18 cellular contexts compared by ENCODE assay signal in the genomic region with DNA sequence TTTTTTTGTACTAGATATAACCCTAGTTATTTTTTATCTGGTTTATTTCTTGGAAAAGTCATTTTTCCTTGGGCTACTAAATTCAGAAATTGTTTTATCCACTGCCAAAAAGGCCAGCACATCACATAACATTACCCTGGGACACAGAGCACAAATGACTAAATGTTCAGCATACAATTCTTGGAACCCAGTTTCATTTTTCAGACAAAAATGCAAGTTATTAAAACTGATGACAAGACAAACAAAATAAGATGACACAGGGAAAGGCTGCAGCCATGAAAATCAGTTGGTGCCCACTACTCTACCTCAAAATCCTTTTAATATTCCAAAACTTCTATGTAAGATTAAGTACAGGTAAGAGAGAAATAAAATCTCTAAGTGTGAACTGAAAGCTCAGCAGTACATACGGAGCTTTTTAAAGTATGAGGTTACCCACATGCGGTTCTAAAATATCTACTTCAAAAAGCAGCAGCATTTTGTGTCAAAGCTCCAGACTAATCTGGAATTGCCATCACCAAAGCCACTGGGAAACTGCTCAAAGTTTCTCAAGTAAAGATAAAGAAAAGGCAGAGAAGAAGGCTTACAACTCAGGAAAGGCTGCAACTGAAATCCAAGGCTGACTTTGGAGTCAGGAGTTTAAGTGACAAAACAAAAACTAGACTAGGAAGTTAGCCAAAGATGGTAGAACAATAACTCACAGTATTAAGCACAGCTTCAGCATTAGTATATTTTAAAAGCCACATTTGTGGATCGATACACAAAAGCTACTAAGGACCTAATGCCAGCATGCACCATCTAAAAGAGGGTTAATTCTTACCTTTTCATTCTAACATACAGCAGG. TPM values are rescaled to one million over a fixed set of nuclear protein-coding genes. Genes with fewer than 3 reads are reported as not detected.
DNase-seq lines count a peak whose midpoint lies in the region; ATAC-seq and TF ChIP-seq lines count a peak whose summit lies in the region.
"Had no signal": no experiment of that assay in that cellular context is flagged by ENCODE, and none has a peak within 500 bp of the region (broad histone marks: within the 10 kb centered on the region; RNA-seq: fewer than 3 reads in every experiment).

No MANE protein-coding gene starts in this region.

- in situ Hi-C loops in IMR-90 (cut with MboI; ENCODE audit: low sequenced_read_pairs): no loop called here

- BruUV-seq in IMR-90 (replicated peaks; lab: Mats Ljungman, UMichigan): no TSS peak

- H3K14ac ChIP-seq in IMR-90 (replicated peaks; ENCODE audit: low read depth, low read length): no peak overlapping the region

- H2BK15ac ChIP-seq in IMR-90 (ENCODE audit: low read depth, low read length): no peak overlapping the region

- H2BK120ac ChIP-seq in IMR-90 (ENCODE audit: low read depth, low read length): no peak overlapping the region

- DNase-seq in CD8-positive, alpha-beta T cell: no peak
- DNase-seq in IMR-90 (no peak), osteoblast (ENCODE audit: insufficient read length, low spot score, missing footprints) (no peak), HuH-7.5 (ENCODE audit: low spot score) (no peak), NCI-H1694 treated with DMSO at 0.1 percent for 48 hours (lab: John Stamatoyannopoulos, UW) (no peak), esophagus squamous epithelium (lab: John Stamatoyannopoulos, UW) (no peak)
- DNase-seq: amniotic stem cell; heart left ventricle; kidney; MM.1S; NCI-H2107; NCI-H748 treated with DMSO at 0.1 percent for 48 hours; right cardiac atrium; stimulated activated CD4-positive, alpha-beta T cell treated with anti-CD3 and anti-CD28 coated beads, Interleukin-2, amount 100 ng/mL, for 24 hours; testis; WERI-Rb-1 had no signal

- H3K4me1 ChIP-seq in CD8-positive, alpha-beta T cell (ENCODE audit: insufficient read depth, low read length): no peaks in the 10 kb centered on the region
- H3K4me1 ChIP-seq in IMR-90 (ENCODE audit: control insufficient read depth, insufficient read depth, low read length): no peaks in the 10 kb centered on the region; the same call in 1 of the 2 replicates
- peaks cover 18% of the 10 kb centered on the region for H3K4me1 ChIP-seq in osteoblast (ENCODE audit: insufficient read depth, low read length)
- H3K4me1 ChIP-seq in esophagus squamous epithelium: peaks cover 0 to 16% (median 0%) of the 10 kb centered on the region in 3 donors
- H3K4me1 ChIP-seq: BLaER1 treated with 17β-estradiol and CSF1 and Interleukin-3, amounts not matched to agents 10 nM and 100 nM had no signal

- no peaks in the 10 kb centered on the region for H3K27me3 ChIP-seq in CD8-positive, alpha-beta T cell (ENCODE audit: insufficient read depth, low read length)
- H3K27me3 ChIP-seq in IMR-90 (ENCODE audit: control insufficient read depth, insufficient read depth, low read length): no peaks in the 10 kb centered on the region
- H3K27me3 ChIP-seq in osteoblast (ENCODE audit: insufficient read depth, low read length): no peaks in the 10 kb centered on the region
- H3K27me3 ChIP-seq in esophagus squamous epithelium: no peaks in the 10 kb centered on the region
- H3K27me3 ChIP-seq: BLaER1 treated with 17β-estradiol and CSF1 and Interleukin-3, amounts not matched to agents 10 nM and 100 nM; heart left ventricle; testis had no signal

- peaks cover 15% of the 10 kb centered on the region for H3K36me3 ChIP-seq in CD8-positive, alpha-beta T cell (ENCODE audit: insufficient read depth, low read length)
- peaks cover 29% of the 10 kb centered on the region for H3K36me3 ChIP-seq in IMR-90 (ENCODE audit: control insufficient read depth, insufficient read depth, low read length)
- H3K36me3 ChIP-seq in osteoblast (ENCODE audit: insufficient read depth, low read length): peaks cover 46% of the 10 kb centered on the region
- peaks cover 5 to 93% (median 15%) of the 10 kb centered on the region in 3 donors for H3K36me3 ChIP-seq in esophagus squamous epithelium

- TF ChIP-seq CTCF in CD8-positive, alpha-beta T cell (IDR thresholded peaks at IDR 0.05): no peak
- TF ChIP-seq CTCF in IMR-90 (conservative IDR thresholded peaks at IDR 0.05; ENCODE audit: low read depth, low read length) (no peak), osteoblast (IDR thresholded peaks at IDR 0.05; ENCODE audit: extremely low read depth, low read depth, low read length) (no peak), esophagus squamous epithelium (IDR thresholded peaks at IDR 0.05) (no peak)

- peaks cover 33% of the 10 kb centered on the region for H3K79me2 ChIP-seq in osteoblast (ENCODE audit: insufficient read depth, low read length)

- no peak overlapping the region for H2AK9ac ChIP-seq in IMR-90 (replicated peaks; ENCODE audit: low read depth, low read length, poor library complexity)

- no CpG with 5 or more reads among the region's 3 CpGs for WGBS in IMR-90 (ENCODE audit: extremely low coverage in 2 of 2, insufficient read length in 1 of 2), 2 experiments
- WGBS in esophagus squamous epithelium, 2 donors: 77 to 83% methylated on average over 3 of the region's 3 CpGs

- no peak overlapping the region for H4K5ac ChIP-seq in IMR-90 (ENCODE audit: low read depth, low read length)

- no peak overlapping the region for H3K56ac ChIP-seq in IMR-90 (ENCODE audit: extremely low read depth, insufficient read depth, low read length)

- H3K23ac ChIP-seq in IMR-90 (ENCODE audit: low read depth, low read length): no peak overlapping the region

- no peaks in the 10 kb centered on the region for H3K9me3 Mint-ChIP-seq in CD8-positive, alpha-beta T cell

- no peak overlapping the region for H4K91ac ChIP-seq in IMR-90 (ENCODE audit: insufficient read depth, low read depth, low read length)

- no peak overlapping the region for H4K8ac ChIP-seq in IMR-90 (ENCODE audit: low read depth in 2 of 2, low read length in 2 of 2)

- TF ChIP-seq POLR2A in IMR-90 (IDR thresholded peaks at IDR 0.05; ENCODE audit: low read depth, low read length): no peak
- no peak for TF ChIP-seq POLR2A in esophagus squamous epithelium (IDR thresholded peaks at IDR 0.05)

- no peak overlapping the region for H3K27ac ChIP-seq in CD8-positive, alpha-beta T cell (ENCODE audit: low read depth, low read length)
- no peak overlapping the region; the same call in 1 of the 2 replicates for H3K27ac ChIP-seq in IMR-90 (ENCODE audit: insufficient read depth, low read length)
- H3K27ac ChIP-seq in angular gyrus (ENCODE audit: low read depth, low read length): peak overlapping the region; percentile 40
- peak overlapping the region; percentile 38 for H3K27ac ChIP-seq in osteoblast (ENCODE audit: low read depth, low read length)
- no peak overlapping the region for H3K27ac ChIP-seq in esophagus squamous epithelium
- H3K27ac ChIP-seq: BLaER1 treated with 17β-estradiol and CSF1 and Interleukin-3, amounts not matched to agents 10 nM and 100 nM; heart left ventricle; WERI-Rb-1 had no signal

- POLR2A ChIA-PET in CD8-positive, alpha-beta T cell (lab: Charles Lee): interaction anchor here (0.8 kb wide), 1 partner anchor 23 kb away, joined by 3 read pairs; no protein-coding TSS in a partner anchor
- POLR2A ChIA-PET in IMR-90 (lab: Charles Lee; ENCODE audit: unreplicated experiment): no interaction called here

- H3K4me2 ChIP-seq in IMR-90 (ENCODE audit: low read depth, low read length): peak overlapping the region; percentile 2; the same call in 1 of the 2 replicates
- H3K4me2 ChIP-seq in osteoblast (ENCODE audit: insufficient read depth, low read length): peak overlapping the region; percentile 50
- H3K4me2 ChIP-seq: BLaER1 treated with 17β-estradiol and CSF1 and Interleukin-3, amounts not matched to agents 10 nM and 100 nM had no signal

- H3K79me1 ChIP-seq in IMR-90 (ENCODE audit: low read depth in 1 of 2, low read length in 2 of 2): peaks cover 5 to 31% of the 10 kb centered on the region in 2 experiments

- H2AK5ac ChIP-seq in IMR-90 (ENCODE audit: low read depth, low read length): no peak overlapping the region

- no peak overlapping the region for H3K4me3 Mint-ChIP-seq in CD8-positive, alpha-beta T cell

- no peak for ATAC-seq in CD8-positive, alpha-beta T cell
- no peak for ATAC-seq in IMR-90 (ENCODE audit: low read depth)
- ATAC-seq: heart left ventricle, right cardiac atrium had no signal

- H3K4me3 ChIP-seq in CD8-positive, alpha-beta T cell (ENCODE audit: low read depth, low read length): no peak overlapping the region
- no peak overlapping the region for H3K4me3 ChIP-seq in IMR-90 (ENCODE audit: insufficient read depth, low read depth, low read length)
- no peak overlapping the region for H3K4me3 ChIP-seq in osteoblast (ENCODE audit: insufficient read depth, low read length)
- no peak overlapping the region for H3K4me3 ChIP-seq in esophagus squamous epithelium
- H3K4me3 ChIP-seq: BLaER1 treated with 17β-estradiol and CSF1 and Interleukin-3, amounts not matched to agents 10 nM and 100 nM; heart left ventricle; testis had no signal

- no peaks in the 10 kb centered on the region for H3K27me3 Mint-ChIP-seq in CD8-positive, alpha-beta T cell (ENCODE audit: low read depth)

- H3K4me1 Mint-ChIP-seq in CD8-positive, alpha-beta T cell (ENCODE audit: low read depth): peaks cover 8% of the 10 kb centered on the region

- peaks cover 4% of the 10 kb centered on the region for H3K9me1 ChIP-seq in IMR-90 (ENCODE audit: insufficient read depth, low read length)

- H2AFZ ChIP-seq in IMR-90 (replicated peaks; ENCODE audit: low read length, poor library complexity): no peak overlapping the region
- H2AFZ ChIP-seq in osteoblast (ENCODE audit: low read length): no peak overlapping the region

- H4K20me1 ChIP-seq in IMR-90 (ENCODE audit: insufficient read depth, low read length) (0 out of 2 replicates have a peak, but pooled peaks cover 4% of the 10 kb centered on the region), osteoblast (ENCODE audit: insufficient read depth, low read length) (peaks cover 12% of the 10 kb centered on the region)

- dilution Hi-C loops in IMR-90 (cut with HindIII; ENCODE audit: low sequenced_read_pairs, unreplicated experiment): no loop called here

- CTCF ChIA-PET in CD8-positive, alpha-beta T cell (lab: Charles Lee): interaction anchor here (1.2 kb wide), 1 partner anchor 195 kb away, joined by 3 read pairs; no protein-coding TSS in a partner anchor
- CTCF ChIA-PET in IMR-90 (lab: Yijun Ruan, JAX): no interaction called here

- intact Hi-C loops in CD8-positive, alpha-beta T cell (cut with DNase I, micrococcal nuclease): loop anchor here in 1 of 2 experiments (5.0 kb wide), 2 partner anchors 115 to 195 kb away; a partner anchor contains a TSS
- intact Hi-C loops in IMR-90 (cut with micrococcal nuclease) (loop anchor here (5.0 to 10.0 kb wide), 2 partner anchors 35 to 198 kb away; no protein-coding TSS in a partner anchor), esophagus squamous epithelium (cut with DNase I) (no loop called here)

- peak overlapping the region; percentile 71 for H2BK5ac ChIP-seq in IMR-90 (ENCODE audit: low read depth, low read length, poor library complexity, severe bottlenecking)

- no peak overlapping the region for H3K9ac ChIP-seq in IMR-90 (ENCODE audit: low read depth, low read length)
- H3K9ac ChIP-seq: BLaER1 treated with 17β-estradiol and CSF1 and Interleukin-3, amounts not matched to agents 10 nM and 100 nM had no signal

- H2BK20ac ChIP-seq in IMR-90 (ENCODE audit: low read depth, low read length): no peak overlapping the region

- no peaks in the 10 kb centered on the region for H3K9me3 ChIP-seq in CD8-positive, alpha-beta T cell (ENCODE audit: low read length)
- H3K9me3 ChIP-seq in IMR-90 (ENCODE audit: control insufficient read depth, insufficient read depth, low read length) (no peaks in the 10 kb centered on the region), osteoblast (ENCODE audit: low read depth, low read length) (no peaks in the 10 kb centered on the region), esophagus squamous epithelium (no peaks in the 10 kb centered on the region)
- H3K9me3 ChIP-seq: heart left ventricle, testis had no signal

- no peak overlapping the region for H3K4ac ChIP-seq in IMR-90 (ENCODE audit: low read depth, low read length)

- peak overlapping the region; percentile 12 for H3K27ac Mint-ChIP-seq in CD8-positive, alpha-beta T cell

- H3K18ac ChIP-seq in IMR-90 (ENCODE audit: low read depth, low read length): no peak overlapping the region

- peaks cover 71% of the 10 kb centered on the region for H3K36me3 Mint-ChIP-seq in CD8-positive, alpha-beta T cell

- no peak for TF ChIP-seq RAD21 in IMR-90 (IDR thresholded peaks at IDR 0.05; ENCODE audit: low read length)

RNA-seq across cellular contexts. Expression of a gene that starts 41.4 kb away (rescaled TPM):
- total RNA-seq in CD8-positive, alpha-beta T cell: 100 to 1,000 TPM; 179 to 202 TPM
- total RNA-seq in IMR-90 (2012; rRNA removed): 86.1 and 86.7 TPM in 2 replicates
- polyA plus RNA-seq in IMR-90 (2012; rRNA removed): 45.7 and 48.3 TPM in 2 replicates
- polyA plus RNA-seq in IMR-90 (2012; cell fraction: cytosol; rRNA removed): 20.5 and 25.0 TPM in 2 replicates
- 22.9 and 121 TPM in 2 replicates for polyA plus RNA-seq in IMR-90 (2012; cell fraction: nucleus; rRNA removed; ENCODE audit: low replicate concordance)
- total RNA-seq in osteoblast: 82.5 and 104 TPM in 2 replicates
- 10 to 100 TPM; 51.7 to 90.1 (median 68.6) TPM for total RNA-seq in esophagus squamous epithelium

RNA-seq across cellular contexts. Expression of a gene that starts 42.8 kb away (rescaled TPM):
- 1 to 10 TPM; 6.9 to 7.0 TPM for total RNA-seq in CD8-positive, alpha-beta T cell
- total RNA-seq in IMR-90 (2012; rRNA removed): 9.2 and 10.2 TPM in 2 replicates
- polyA plus RNA-seq in IMR-90 (2012; rRNA removed): 5.8 and 6.8 TPM in 2 replicates
- polyA plus RNA-seq in IMR-90 (2012; cell fraction: cytosol; rRNA removed): 2.2 and 2.6 TPM in 2 replicates
- polyA plus RNA-seq in IMR-90 (2012; cell fraction: nucleus; rRNA removed; ENCODE audit: low replicate concordance): 9.2 and 17.4 TPM in 2 replicates
- 11.2 and 12.7 TPM in 2 replicates for total RNA-seq in osteoblast
- total RNA-seq in esophagus squamous epithelium: 1 to 10 TPM in 3 of 4 donors, under 1 TPM in 1; 0.49 to 5.7 (median 1.7) TPM

Comparison
In these comparisons a context has a peak if more than half of its experiments do, and no peak if none do; other contexts are left out.
1. H3K27ac ChIP-seq: peak in angular gyrus (single experiment) and osteoblast (single experiment); none in CD8-positive, alpha-beta T cell (single experiment), IMR-90 (single experiment) and esophagus squamous epithelium (0 of 4).